ENCODE assay signal across 8 cellular contexts in the genomic region with DNA sequence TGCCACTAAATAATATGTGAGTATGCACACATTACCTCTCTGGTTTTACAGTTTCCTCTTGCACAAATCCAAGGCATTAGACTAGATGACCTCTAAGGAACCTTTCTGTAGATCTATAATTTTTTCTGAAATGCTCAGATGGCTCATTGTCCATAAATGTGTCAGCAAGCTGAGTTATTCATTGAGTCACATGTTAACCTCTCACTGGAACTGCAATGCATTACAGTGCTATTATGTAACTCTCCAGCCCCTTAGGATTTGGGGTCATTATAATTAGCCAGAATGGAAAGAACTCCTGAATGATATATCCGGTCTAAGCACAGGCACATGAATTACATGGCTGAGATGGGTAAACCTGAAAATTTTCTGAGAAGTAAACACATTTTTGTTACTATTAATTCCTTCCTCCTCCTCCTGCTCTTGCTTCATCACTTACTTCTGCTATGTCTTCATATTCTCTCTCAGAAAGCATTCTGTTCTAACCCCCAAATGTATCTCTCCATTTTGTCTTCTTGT. TPM values are rescaled to one million over a fixed set of nuclear protein-coding genes. Genes with fewer than 3 reads are reported as not detected.
DNase-seq lines count a peak whose midpoint lies in the region; ATAC-seq and TF ChIP-seq lines count a peak whose summit lies in the region.

No MANE protein-coding gene starts in this region.

- TF ChIP-seq CTCF in GM12865 (IDR thresholded peaks at IDR 0.05; ENCODE audit: insufficient read depth, low read depth, low read length, missing control alignments) (no peak), OCI-LY3 (IDR thresholded peaks at IDR 0.05; ENCODE audit: low read depth, low read length) (no peak)

- intact Hi-C loops in left colon (cut with DNase I, micrococcal nuclease): no loop called here

- H3K36me3 ChIP-seq in OCI-LY3 (replicated peaks; ENCODE audit: low read depth, low read length): no peaks in the 10 kb centered on the region

- no peaks in the 10 kb centered on the region for H3K27me3 ChIP-seq in OCI-LY3 (ENCODE audit: low read depth, low read length)

- H4K20me1 ChIP-seq in OCI-LY3 (ENCODE audit: insufficient read depth, low read length): no peaks in the 10 kb centered on the region

- H3K4me3 ChIP-seq in GM12865 (ENCODE audit: low read depth, low read length): no peak overlapping the region
- H3K4me3 ChIP-seq in OCI-LY3 (ENCODE audit: low read length): peak overlapping the region; percentile 22; the same call in 1 of the 2 replicates

- H3K9me3 ChIP-seq in OCI-LY3 (ENCODE audit: insufficient read depth, low read length): no peaks in the 10 kb centered on the region

- peak overlapping the region; percentile 62 for H3K9ac ChIP-seq in OCI-LY3 (ENCODE audit: low read length)

- DNase-seq in GM12865 (ENCODE audit: low read depth) (peak; percentile 74), left colon (no peak), NCI-H345 (lab: John Stamatoyannopoulos, UW) (no peak), iPS-NIHi11 (ENCODE audit: low spot score) (no peak), HK-2 (ENCODE audit: unreplicated experiment) (no peak)
- no peak for DNase-seq in activated CD4-positive, alpha-beta T cell treated with anti-CD3 and anti-CD28 coated beads, Interleukin-2, amount 50 U/mL, for 48 hours

- ATAC-seq in HG02759 (IDR thresholded peaks at IDR 0.05; ENCODE audit: unreplicated experiment) (peak; percentile 59), left colon (peak; percentile 85)

- H3K79me2 ChIP-seq in OCI-LY3 (ENCODE audit: low read length): no peaks in the 10 kb centered on the region

- H3K27ac ChIP-seq in OCI-LY3 (ENCODE audit: low read length): peak overlapping the region; percentile 96

- peak overlapping the region; percentile 66 for H3K4me2 ChIP-seq in OCI-LY3 (ENCODE audit: low read length)

- H3K4me1 ChIP-seq in OCI-LY3 (ENCODE audit: low read length): peaks cover 86% of the 10 kb centered on the region

- no peak overlapping the region for H2AFZ ChIP-seq in OCI-LY3 (ENCODE audit: low read depth, low read length)

RNA-seq across cellular contexts. Expression of a gene that starts 20.3 kb away (rescaled TPM):
- 1 to 10 TPM; 5.3 to 6.4 TPM for total RNA-seq in left colon

RNA-seq across cellular contexts. Expression of a gene that starts 26.3 kb away (rescaled TPM):
- 10 to 100 TPM; 90.2 to 95.1 TPM for total RNA-seq in left colon
